ENCODE assay signal across 20 cellular contexts in the genomic region with DNA sequence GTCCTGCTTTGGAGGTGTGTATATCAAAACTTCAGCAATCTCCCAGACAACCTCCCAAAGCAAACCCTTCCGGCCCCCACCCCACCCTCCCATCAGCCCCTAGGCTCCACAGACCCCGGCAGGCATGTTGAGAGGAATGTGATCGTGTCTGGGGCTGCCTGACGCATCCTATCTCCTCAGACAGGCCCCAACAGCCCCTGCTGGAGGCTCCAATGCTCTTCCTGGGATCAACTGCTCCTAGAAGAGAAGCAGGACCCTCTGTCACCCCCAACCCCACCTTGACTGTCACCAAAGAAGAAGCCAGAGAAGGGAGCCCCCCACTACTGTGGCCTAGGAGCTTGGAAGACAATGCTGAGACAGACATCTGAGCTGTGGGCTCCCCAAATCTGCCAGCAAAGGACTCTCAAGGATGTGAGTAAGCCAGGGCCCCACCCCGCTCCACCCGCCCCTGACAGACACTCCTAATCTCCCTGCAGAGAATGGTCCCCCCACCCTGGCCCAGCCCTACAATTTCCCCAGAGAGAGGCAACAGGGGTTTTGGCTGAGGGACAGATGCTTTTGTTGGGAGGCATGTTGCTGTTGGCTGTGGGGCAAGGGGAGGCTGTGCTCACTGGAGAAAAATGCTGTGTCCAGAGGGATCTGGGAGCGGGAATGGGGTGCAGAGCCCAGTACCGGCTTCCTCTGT. TPM values are rescaled to one million over a fixed set of nuclear protein-coding genes. Genes with fewer than 3 reads are reported as not detected.
DNase-seq lines count a peak whose midpoint lies in the region; ATAC-seq and TF ChIP-seq lines count a peak whose summit lies in the region.
"Had no signal": no experiment of that assay in that cellular context is flagged by ENCODE, and none has a peak within 500 bp of the region (broad histone marks: within the 10 kb centered on the region; RNA-seq: fewer than 3 reads in every experiment).

No MANE protein-coding gene starts in this region.

- H3K9me3 ChIP-seq in thymus (ENCODE audit: control insufficient read depth) = no peaks in the 10 kb centered on the region
- no peaks in the 10 kb centered on the region for H3K9me3 ChIP-seq in body of pancreas
- H3K9me3 ChIP-seq: Caco-2 had no signal

- H3K36me3 Mint-ChIP-seq in MCF 10A (ENCODE audit: insufficient read depth, unreplicated experiment) = peaks cover 37% of the 10 kb centered on the region

- peak overlapping the region; percentile 35 for H3K4me3 Mint-ChIP-seq in MCF 10A (ENCODE audit: unreplicated experiment)

- H3K27me3 ChIP-seq in thymus (ENCODE audit: control insufficient read depth, insufficient read depth) = no peaks in the 10 kb centered on the region
- no peaks in the 10 kb centered on the region for H3K27me3 ChIP-seq in body of pancreas

- H3K4me1 Mint-ChIP-seq in MCF 10A (ENCODE audit: insufficient read depth, unreplicated experiment) = peaks cover 36% of the 10 kb centered on the region

- peak overlapping the region; percentile 71 for H3K27ac ChIP-seq in thymus (ENCODE audit: low read depth)
- H3K27ac ChIP-seq in body of pancreas = no peak overlapping the region
- H3K27ac ChIP-seq: KMS-11, PC-9, SK-N-MC had no signal

- H3K36me3 ChIP-seq in thymus (ENCODE audit: control insufficient read depth, insufficient read depth) (no peaks in the 10 kb centered on the region), body of pancreas (replicated peaks in 1 of 2; ENCODE audit: insufficient read depth in 1 of 2, low read depth in 2 of 2) (no peaks in the 10 kb centered on the region)

- H3K27me3 Mint-ChIP-seq in MCF 10A (ENCODE audit: insufficient read depth, unreplicated experiment) = no peaks in the 10 kb centered on the region

- no peak for TF ChIP-seq CTCF in MCF 10A (IDR thresholded peaks at IDR 0.05; ENCODE audit: unreplicated experiment)
- no peak for TF ChIP-seq CTCF in fibroblast of the aortic adventitia (IDR thresholded peaks at IDR 0.05; ENCODE audit: insufficient read depth, low read length)
- no peak for TF ChIP-seq CTCF in body of pancreas (IDR thresholded peaks at IDR 0.05)

- no peaks in the 10 kb centered on the region for H3K9me3 Mint-ChIP-seq in MCF 10A (ENCODE audit: unreplicated experiment)

- TF ChIP-seq POLR2A in body of pancreas (IDR thresholded peaks at IDR 0.05) = no peak

- 89% methylated on average over 8 of the region's 8 CpGs for WGBS in thymus
- 69 to 73% methylated on average over 3 to 7 of the region's 8 CpGs for WGBS in body of pancreas, 2 donors

- POLR2A ChIA-PET in MCF 10A (lab: Yijun Ruan, JAX) = no interaction called here

- no peak overlapping the region for H3K27ac Mint-ChIP-seq in MCF 10A (ENCODE audit: low read depth, unreplicated experiment)

- no TSS peak for BruUV-seq in MCF 10A (replicated peaks; lab: Mats Ljungman, UMichigan)

- H3K4me3 ChIP-seq in fibroblast of the aortic adventitia (ENCODE audit: low read depth, low read length) (no peak overlapping the region), thymus (ENCODE audit: low read length) (no peak overlapping the region), body of pancreas (no peak overlapping the region)
- H3K4me3 ChIP-seq: PC-9, SK-N-MC had no signal

- intact Hi-C loops in MCF 10A (cut with micrococcal nuclease) = no loop called here
- intact Hi-C loops in cardiac septum (cut with DNase I) = no loop called here
- intact Hi-C loops in body of pancreas (cut with DNase I) = no loop called here

- DNase-seq in HPDE6-E6E7 (ENCODE audit: extremely low spot score) (peak; percentile 37), MCF 10A (ENCODE audit: unreplicated experiment) (peak; percentile 67), fibroblast of the aortic adventitia (ENCODE audit: low read depth) (peak; percentile 64), putamen (ENCODE audit: low spot score) (no peak), cardiac septum (ENCODE audit: low spot score) (no peak), body of pancreas (no peak)
- DNase-seq: ACHN, AML-193, Caco-2, DMS153, GOT3, MM.1S, NCI-H1092 treated with DMSO at 0.1 percent for 48 hours, NCI-H2081 treated with DMSO at 0.1 percent for 48 hours, NCI-H510A treated with DMSO at 0.1 percent for 48 hours, NCI-H82, PC-9 had no signal

- H3K4me1 ChIP-seq in thymus (ENCODE audit: control insufficient read depth, insufficient read depth, low read length) = no peaks in the 10 kb centered on the region
- no peaks in the 10 kb centered on the region for H3K4me1 ChIP-seq in body of pancreas
- H3K4me1 ChIP-seq: Caco-2 had no signal

- CTCF ChIA-PET in MCF 10A (lab: Yijun Ruan, JAX) = interaction anchor here (0.6 to 5.3 kb wide), 4 partner anchors 57 to 675 kb away, joined by 3 to 26 read pairs (median 6); no protein-coding TSS in a partner anchor

- ATAC-seq in body of pancreas = no peak

RNA-seq across cellular contexts. Expression of a gene that starts 1.6 kb away (rescaled TPM):
- total RNA-seq in MCF 10A (2022) (696 and 1,755 TPM in 2 replicates), fibroblast of the aortic adventitia (ENCODE audit: low replicate concordance) (0.82 and 1.3 TPM in 2 replicates), cardiac septum (not detected), body of pancreas (1 to 10 TPM in 1 of 2 donors, not detected in 1; 2.3 TPM)
- polyA plus RNA-seq in thymus = 210 TPM
- total RNA-seq: Caco-2 had no signal

RNA-seq across cellular contexts. Expression of a gene that starts 16.4 kb away (rescaled TPM):
- total RNA-seq in MCF 10A (2022) = 0.21 and 0.27 TPM in 2 replicates
- total RNA-seq in fibroblast of the aortic adventitia (ENCODE audit: low replicate concordance) = not detected in 2 replicates
- 60.7 TPM for polyA plus RNA-seq in thymus
- not detected for total RNA-seq in cardiac septum
- not detected for total RNA-seq in body of pancreas
- total RNA-seq: Caco-2 had no signal

RNA-seq across cellular contexts. Expression of a gene that starts 24.3 kb away (rescaled TPM):
- 74.5 and 109 TPM in 2 replicates for total RNA-seq in MCF 10A (2022)
- total RNA-seq in fibroblast of the aortic adventitia (ENCODE audit: low replicate concordance) = 0.98 and 2.0 TPM in 2 replicates
- polyA plus RNA-seq in thymus = 262 TPM
- not detected for total RNA-seq in cardiac septum
- total RNA-seq in body of pancreas = 1 to 10 TPM; 1.6 to 4.2 TPM
- total RNA-seq: Caco-2 had no signal

RNA-seq across cellular contexts. Expression of a gene that starts 36.1 kb away (rescaled TPM):
- total RNA-seq in MCF 10A (2022) (1,990 and 4,105 TPM in 2 replicates), fibroblast of the aortic adventitia (ENCODE audit: low replicate concordance) (0.57 TPM in 1 of 2 replicates, not detected in the other), cardiac septum (not detected), body of pancreas (1 to 10 TPM; 4.4 to 5.9 TPM)
- 2,044 TPM for polyA plus RNA-seq in thymus

Comparison
In these comparisons a context has a peak if more than half of its experiments do, and no peak if none do; other contexts are left out.
1. DNase-seq: peak in HPDE6-E6E7 (single experiment), MCF 10A (single experiment) and fibroblast of the aortic adventitia (single experiment); none in putamen (single experiment), cardiac septum (single experiment) and body of pancreas (0 of 4).
2. RNA of a gene that starts 1.6 kb away (total RNA-seq): 696 to 1,755 TPM in MCF 10A; 2.3 TPM in body of pancreas, 0.82 to 1.3 TPM in fibroblast of the aortic adventitia and not detected in cardiac septum (single experiment); every median in the first group is over 100 times any median in the second.
3. RNA of a gene that starts 24.3 kb away (total RNA-seq): 74.5 to 109 TPM in MCF 10A; 1.6 to 4.2 TPM in body of pancreas, 0.98 to 2.0 TPM in fibroblast of the aortic adventitia and not detected in cardiac septum (single experiment); every median in the first group is over 10 times any median in the second.